8 cellular contexts compared by ENCODE assay signal in the genomic region with DNA sequence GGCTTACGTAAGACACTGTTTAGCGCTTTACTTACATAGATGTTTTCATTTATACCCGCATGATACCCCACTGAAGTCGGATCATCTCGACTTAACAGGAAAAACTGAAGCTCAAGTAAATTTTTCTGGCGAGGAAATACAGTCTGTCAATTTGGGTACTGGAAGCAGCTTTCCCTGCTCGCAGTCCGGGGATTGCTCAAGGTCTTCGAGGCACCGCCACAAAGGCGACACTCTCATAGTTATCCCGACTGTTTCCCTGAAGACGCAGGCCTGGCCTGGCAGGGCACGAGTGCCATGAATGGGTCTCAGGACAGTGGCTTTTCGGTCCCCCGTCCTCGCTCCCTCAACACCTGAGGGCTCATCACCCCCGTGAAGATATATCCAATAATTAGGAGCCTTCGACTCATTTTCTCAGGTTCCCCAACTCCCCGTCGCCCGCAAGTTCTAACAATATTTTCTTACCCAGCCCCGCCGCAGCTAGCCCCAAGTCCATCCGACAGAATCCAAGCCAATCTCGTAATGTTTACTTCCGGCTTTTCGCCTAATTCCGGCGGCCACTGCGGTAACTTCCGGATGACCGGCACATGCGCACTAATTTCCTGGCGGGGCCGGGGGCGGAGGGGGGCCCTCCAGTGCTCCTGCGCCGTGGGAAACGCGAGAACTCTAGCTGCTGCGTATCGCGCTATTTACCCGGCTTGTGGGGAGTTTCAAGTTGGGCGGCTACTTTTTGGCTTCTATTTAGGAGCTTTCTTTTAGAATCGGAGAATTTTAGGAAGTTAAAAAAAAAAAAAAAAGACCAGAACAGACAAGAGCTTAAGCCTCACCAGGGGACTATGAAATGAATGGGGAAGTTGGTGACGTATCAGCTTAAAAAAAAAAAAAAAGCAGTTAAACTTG.
DNase-seq lines count a peak whose midpoint lies in the region; ATAC-seq lines count a peak whose summit lies in the region.

A gene (minus strand): TSS at position 521 of the 897 bp plus-strand sequence. CDS start 3,787 bp downstream, outside the sequence.

- H3K27me3 Mint-ChIP-seq in central memory CD8-positive, alpha-beta T cell = no peaks in the 10 kb centered on the region

- peak; percentile 94 for DNase-seq in AG08396 (ENCODE audit: low spot score)
- peak; percentile 88 to 95 for DNase-seq in NCI-H446 (lab: John Stamatoyannopoulos, UW)
- peak; percentile 86 for DNase-seq in activated CD4-positive, CD25-positive, alpha-beta regulatory T cell treated with anti-CD3 and anti-CD28 coated beads, Interleukin-2, amount 50 U/mL, for 16 hours (ENCODE audit: low read depth, low spot score)
- peak; percentile 89 to 90 for DNase-seq in central memory CD8-positive, alpha-beta T cell (ENCODE audit: low spot score in 2 of 2)
- DNase-seq in islet precursor cell = peak; percentile 97
- DNase-seq in stimulated activated CD4-positive, alpha-beta T cell treated with anti-CD3 and anti-CD28 coated beads, Interleukin-12 subunit alpha, Interleukin-12 subunit beta, amount 100 ng/mL, for 48 hours (ENCODE audit: low read depth in 2 of 3, low spot score in 1 of 3) = peak; percentile 92

- H3K4me1 Mint-ChIP-seq in central memory CD8-positive, alpha-beta T cell = peaks cover 73% of the 10 kb centered on the region

- ATAC-seq in GM19025 (IDR thresholded peaks at IDR 0.05; ENCODE audit: low read depth, unreplicated experiment) (peak; percentile 66), HG03342 (IDR thresholded peaks at IDR 0.05; ENCODE audit: unreplicated experiment) (peak; percentile 69)
- peak; percentile 80 for ATAC-seq in central memory CD8-positive, alpha-beta T cell (replicated peaks; ENCODE audit: extremely low read depth, poor library complexity, severe bottlenecking)

- H3K4me3 Mint-ChIP-seq in central memory CD8-positive, alpha-beta T cell = peak within 1 kb of the TSS; percentile 97

- H3K9me3 Mint-ChIP-seq in central memory CD8-positive, alpha-beta T cell = no peaks in the 10 kb centered on the region

- H3K27ac Mint-ChIP-seq in central memory CD8-positive, alpha-beta T cell (ENCODE audit: low read depth) = peak within 1 kb of the TSS; percentile 99

- H3K36me3 Mint-ChIP-seq in central memory CD8-positive, alpha-beta T cell (ENCODE audit: insufficient read depth) = peaks cover 27% of the 10 kb centered on the region

Comparison
In these comparisons a context has a peak if more than half of its experiments do, and no peak if none do; other contexts are left out.
1. Peak in every context shown above with its lines: DNase-seq and ATAC-seq.